8 cellular contexts compared by ENCODE assay signal in genomic region chr19:47778089-47778953, GRCh38. TPM values are rescaled to one million over a fixed set of nuclear protein-coding genes. Genes with fewer than 3 reads are reported as not detected.
DNase-seq lines count a peak whose midpoint lies in the region; ATAC-seq, FAIRE-seq and TF ChIP-seq lines count a peak whose summit lies in the region.

TSS of gene SELENOW (plus strand) at chr19:47778703. CDS start at chr19:47778786, 83 bp downstream.

- FAIRE-seq in A549 (lab: Jason Lieb, UNC), result no peak

- H3K4me2 ChIP-seq in A549, result peak within 1 kb of the TSS; percentile 90

- H3K4me1 ChIP-seq in A549, result peaks cover 16% of the 10 kb centered on the region
- H3K4me1 ChIP-seq in liver (ENCODE audit: control insufficient read depth in 4 of 4, insufficient read depth in 4 of 4, low read length in 3 of 4), result peaks cover 4 to 11% (median 9%) of the 10 kb centered on the region in 4 donors

- H3K36me3 ChIP-seq in liver (ENCODE audit: control insufficient read depth in 4 of 4, insufficient read depth in 3 of 4, low read depth in 1 of 4, low read length in 3 of 4), result peaks cover 0 to under 1% (median 0%) of the 10 kb centered on the region in 4 donors

- peak; percentile 83 to 90 for DNase-seq in A549 (ENCODE audit: low read depth in 1 of 2, low spot score in 1 of 2)
- DNase-seq in NCI-H510A treated with DMSO at 0.1 percent for 48 hours (lab: John Stamatoyannopoulos, UW), result peak; percentile 84
- peak; percentile 65 to 69 for DNase-seq in activated CD4-positive, alpha-beta T cell treated with anti-CD3 and anti-CD28 coated beads, Interleukin-2, amount 50 U/mL, for 4 hours
- peak; percentile 80 for DNase-seq in dermis blood vessel endothelial cell
- DNase-seq in stimulated activated CD4-positive, alpha-beta T cell treated with anti-CD3 and anti-CD28 coated beads, Interleukin-4, amount 100 ng/mL, for 1 hour, result peak; percentile 77

- H3K9ac ChIP-seq in liver (ENCODE audit: low read depth in 1 of 2, low read length in 2 of 2), result peak within 1 kb of the TSS; percentile 77 to 93

- CTCF ChIA-PET in A549 (lab: Yijun Ruan, JAX), result interaction anchor here (1.1 to 4.8 kb wide), 4 partner anchors 10 to 350 kb away, joined by 3 to 26 read pairs (median 12); no protein-coding TSS in a partner anchor

- no peak for TF ChIP-seq CTCF in A549 (IDR thresholded peaks at IDR 0.05)
- no peak for TF ChIP-seq CTCF in liver (IDR thresholded peaks at IDR 0.05; ENCODE audit: low read depth, low read length, missing input control)

- WGBS in A549 (ENCODE audit: missing lambda C conversion rate), result under 1% methylated on average over 37 of the region's 64 CpGs
- under 1% methylated on average over 64 of the region's 64 CpGs for WGBS in liver

- ATAC-seq in A549, result peak; percentile 88 to 95
- ATAC-seq in GM18909 (IDR thresholded peaks at IDR 0.05; ENCODE audit: poor library complexity, unreplicated experiment), result peak; percentile 72
- peak; percentile 63 for ATAC-seq in HG03378 (IDR thresholded peaks at IDR 0.05; ENCODE audit: unreplicated experiment)

- TF ChIP-seq RAD21 in A549 (conservative IDR thresholded peaks at IDR 0.05 in 1 of 2, IDR thresholded peaks at IDR 0.05 in 1 of 2) (no peak), liver (IDR thresholded peaks at IDR 0.05) (no peak)

- TF ChIP-seq EP300 in A549 (IDR thresholded peaks at IDR 0.05), result no peak

- POLR2A ChIA-PET in A549 (lab: Yijun Ruan, JAX), result interaction anchor here (0.6 to 0.7 kb wide), 2 partner anchors 12 to 33 kb away, joined by 3 read pairs; partner anchors contain the start of gene NOP53

- H3K27me3 ChIP-seq in liver (ENCODE audit: control insufficient read depth in 4 of 4, insufficient read depth in 4 of 4, low read length in 3 of 4), result no peaks in the 10 kb centered on the region

- H3K4me3 ChIP-seq in A549, result peak within 1 kb of the TSS; percentile 79
- peak within 1 kb of the TSS; percentile 76 to 87 (median 84) for H3K4me3 ChIP-seq in liver (ENCODE audit: low read depth in 1 of 3, low read length in 3 of 3)

- H3K27ac ChIP-seq in A549, result peak within 1 kb of the TSS; percentile 90 to 94
- H3K27ac ChIP-seq in liver (ENCODE audit: low read depth in 1 of 2, low read length in 2 of 2), result peak within 1 kb of the TSS; percentile 83 to 90

- H3K9me3 ChIP-seq in A549 (no peaks in the 10 kb centered on the region), liver (ENCODE audit: control insufficient read depth in 4 of 4, low read length in 3 of 4) (no peaks in the 10 kb centered on the region)

- peak; percentile 99 for TF ChIP-seq POLR2A in A549 (IDR thresholded peaks at IDR 0.05; ENCODE audit: low read length)

TF ChIP-seq in A549, 52 proteins besides CTCF, POLR2A, EP300 and RAD21 (continues in another document):
- TF ChIP-seq RNF2 (IDR thresholded peaks at IDR 0.05; ENCODE audit: borderline replicate concordance, low read depth), result no peak
- TF ChIP-seq NPAS2 (CRISPR knock-in tag; IDR thresholded peaks at IDR 0.05; ENCODE audit: borderline replicate concordance), result no peak
- TF ChIP-seq MAZ (IDR thresholded peaks at IDR 0.05; ENCODE audit: borderline replicate concordance, low read depth, low read length), result peak; percentile 53; the same call in 1 of the 2 replicates
- peak; percentile 92 for TF ChIP-seq GATA3 (IDR thresholded peaks at IDR 0.05; ENCODE audit: borderline replicate concordance)
- TF ChIP-seq, protein P1, sequence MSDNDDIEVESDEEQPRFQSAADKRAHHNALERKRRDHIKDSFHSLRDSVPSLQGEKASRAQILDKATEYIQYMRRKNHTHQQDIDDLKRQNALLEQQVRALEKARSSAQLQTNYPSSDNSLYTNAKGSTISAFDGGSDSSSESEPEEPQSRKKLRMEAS (IDR thresholded peaks at IDR 0.05), result peak; percentile 80
- TF ChIP-seq CHD4 (IDR thresholded peaks at IDR 0.05; ENCODE audit: borderline replicate concordance), result no peak
- TF ChIP-seq JUNB (IDR thresholded peaks at IDR 0.05), result no peak
- no peak for TF ChIP-seq FOSL2 (IDR thresholded peaks at IDR 0.05)
- no peak for TF ChIP-seq FOSL2 (CRISPR knock-in tag; IDR thresholded peaks at IDR 0.05)
- 0 out of 2 replicates have a peak, but pooled peaks have one; percentile 38 for TF ChIP-seq HOXB5 (CRISPR knock-in tag; IDR thresholded peaks at IDR 0.05)
- TF ChIP-seq, protein P2, sequence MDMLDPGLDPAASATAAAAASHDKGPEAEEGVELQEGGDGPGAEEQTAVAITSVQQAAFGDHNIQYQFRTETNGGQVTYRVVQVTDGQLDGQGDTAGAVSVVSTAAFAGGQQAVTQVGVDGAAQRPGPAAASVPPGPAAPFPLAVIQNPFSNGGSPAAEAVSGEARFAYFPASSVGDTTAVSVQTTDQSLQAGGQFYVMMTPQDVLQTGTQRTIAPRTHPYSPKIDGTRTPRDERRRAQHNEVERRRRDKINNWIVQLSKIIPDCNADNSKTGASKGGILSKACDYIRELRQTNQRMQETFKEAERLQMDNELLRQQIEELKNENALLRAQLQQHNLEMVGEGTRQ (IDR thresholded peaks at IDR 0.05), result no peak
- TF ChIP-seq BHLHE40 (IDR thresholded peaks at IDR 0.05; ENCODE audit: low read depth, low read length), result peak; percentile 82
- no peak for TF ChIP-seq CEBPB (IDR thresholded peaks at IDR 0.05)
- no peak for TF ChIP-seq RARB (CRISPR knock-in tag; IDR thresholded peaks at IDR 0.05)
- TF ChIP-seq TFCP2L1 (CRISPR knock-in tag; IDR thresholded peaks at IDR 0.05), result no peak
- TF ChIP-seq SMC3 (IDR thresholded peaks at IDR 0.05), result no peak; the same call in 2 of the 3 replicates
- TF ChIP-seq BCL3 (IDR thresholded peaks at IDR 0.05), result peak; percentile 90
- TF ChIP-seq MYC (IDR thresholded peaks at IDR 0.05; ENCODE audit: borderline replicate concordance, low read length), result no peak

TF ChIP-seq in liver, 16 proteins besides CTCF, POLR2A, EP300 and RAD21:
- TF ChIP-seq EGR1 (IDR thresholded peaks at IDR 0.05; ENCODE audit: low read depth in 2 of 2) (peak; percentile 79 to 95), REST (IDR thresholded peaks at IDR 0.05) (peak; percentile 83), TAF1 (conservative IDR thresholded peaks at IDR 0.05) (peak; percentile 69), RXRA (IDR thresholded peaks at IDR 0.05) (no peak), SP1 (IDR thresholded peaks at IDR 0.05) (peak; percentile 59), JUND (IDR thresholded peaks at IDR 0.05) (no peak), FOXA2 (IDR thresholded peaks at IDR 0.05) (no peak), YY1 (IDR thresholded peaks at IDR 0.05) (peak; percentile 56)

RNA-seq across cellular contexts. Expression of gene SELENOW, which starts in this region (rescaled TPM):
- polyA plus RNA-seq in A549 (2011; rRNA removed), result 114 and 157 TPM in 2 replicates
- polyA plus RNA-seq in A549 (2012; cell fraction: cytosol; rRNA removed), result 206 and 214 TPM in 2 replicates
- 110 and 135 TPM in 2 replicates for polyA plus RNA-seq in A549 (2012; cell fraction: nucleus; rRNA removed)
- 145 to 155 TPM (median 152 TPM) in 3 replicates for polyA plus RNA-seq in A549 (2017; fragmentation: RNase III; extraction: RNeasy Plus Mini Kit Qiagen cat#74134 plus additional on column Dnase treatment)
- 32.1 and 48.1 TPM in 2 replicates for polyA minus RNA-seq in A549 (2011; rRNA and poly(A)+ RNA removed)
- total RNA-seq in dermis blood vessel endothelial cell, result 210 and 226 TPM in 2 replicates
- total RNA-seq in liver, result 10 to 100 TPM; 28.2 to 50.0 TPM
- polyA plus RNA-seq in liver, result 100 to 1,000 TPM in 1 of 2 donors, 10 to 100 TPM in 1; 84.8 to 102 TPM

Comparison
In these comparisons a context has a peak if more than half of its experiments do, and no peak if none do; other contexts are left out.
1. Peak in every context shown above with its lines: DNase-seq, ATAC-seq, H3K4me3 ChIP-seq and H3K27ac ChIP-seq.